18 cellular contexts compared by ENCODE assay signal in genomic region chr6:135331002-135331401, GRCh38.
A peak's percentile ranks its signal among the peaks of the same experiment; 100 is the strongest.
DNase-seq lines count a peak whose midpoint lies in the region; ATAC-seq and TF ChIP-seq lines count a peak whose summit lies in the region.
"Had no signal": no experiment of that assay in that cellular context is flagged by ENCODE, and none has a peak within 500 bp of the region (broad histone marks: within the 10 kb centered on the region; RNA-seq: fewer than 3 reads in every experiment).

No MANE protein-coding gene starts in this region.

- POLR2A ChIA-PET in activated CD8-positive, alpha-beta T cell treated with anti-CD3 and anti-CD28 coated beads, Interleukin-2, amount 10 ng/mL, durations not matched to agents 7 days and 5 days (lab: Charles Lee) = no interaction called here

- H3K4me1 Mint-ChIP-seq in activated CD8-positive, alpha-beta T cell treated with anti-CD3 and anti-CD28 coated beads, Interleukin-2, amount 10 ng/mL, durations not matched to agents 7 days and 5 days (ENCODE audit: low read depth) = no peaks in the 10 kb centered on the region
- H3K4me1 Mint-ChIP-seq: CD4-positive, CD25-positive, alpha-beta regulatory T cell had no signal

- H3K36me3 ChIP-seq in OCI-LY3 (replicated peaks; ENCODE audit: low read depth, low read length) = peaks cover 4% of the 10 kb centered on the region

- TF ChIP-seq POLR2A in GM18505 (IDR thresholded peaks at IDR 0.05; ENCODE audit: borderline replicate concordance, extremely low read depth, insufficient read depth, insufficient read length) = no peak

- no peak overlapping the region for H2AFZ ChIP-seq in OCI-LY3 (ENCODE audit: low read depth, low read length)

- no peaks in the 10 kb centered on the region for H3K36me3 Mint-ChIP-seq in activated CD8-positive, alpha-beta T cell treated with anti-CD3 and anti-CD28 coated beads, Interleukin-2, amount 10 ng/mL, durations not matched to agents 7 days and 5 days (ENCODE audit: low read depth)

- no peaks in the 10 kb centered on the region for H3K27me3 Mint-ChIP-seq in activated CD8-positive, alpha-beta T cell treated with anti-CD3 and anti-CD28 coated beads, Interleukin-2, amount 10 ng/mL, durations not matched to agents 7 days and 5 days (ENCODE audit: low read depth)
- H3K27me3 Mint-ChIP-seq: CD4-positive, CD25-positive, alpha-beta regulatory T cell had no signal

- peak overlapping the region; percentile 50 for H3K27ac ChIP-seq in OCI-LY3 (ENCODE audit: low read length)
- H3K27ac ChIP-seq: ascending aorta, gastroesophageal sphincter had no signal

- peak; percentile 34 for ATAC-seq in GM18505 (IDR thresholded peaks at IDR 0.05; ENCODE audit: unreplicated experiment)
- peak; percentile 54 for ATAC-seq in HG02610 (IDR thresholded peaks at IDR 0.05; ENCODE audit: unreplicated experiment)
- ATAC-seq in activated CD8-positive, alpha-beta T cell treated with anti-CD3 and anti-CD28 coated beads, Interleukin-2, amount 10 ng/mL, durations not matched to agents 7 days and 5 days = no peak
- ATAC-seq: gastroesophageal sphincter, left colon had no signal

- H3K4me3 Mint-ChIP-seq in activated CD8-positive, alpha-beta T cell treated with anti-CD3 and anti-CD28 coated beads, Interleukin-2, amount 10 ng/mL, durations not matched to agents 7 days and 5 days = no peak overlapping the region
- H3K4me3 Mint-ChIP-seq: CD4-positive, CD25-positive, alpha-beta regulatory T cell; T-helper 1 cell treated with Interleukin-12 subunit alpha and Interleukin-12 subunit beta and Interleukin-4 antibody, amounts not matched to agents 30 μg/mL and 1 μg/mL, for 36 hours had no signal

- DNase-seq in myocyte (ENCODE audit: low read depth) (peak; percentile 16), SHP77 (lab: John Stamatoyannopoulos, UW) (no peak), NCI-H82 (lab: John Stamatoyannopoulos, UW) (no peak), T1000 (lab: John Stamatoyannopoulos, UW) (no peak)
- DNase-seq in activated CD8-positive, alpha-beta T cell treated with anti-CD3 and anti-CD28 coated beads, Interleukin-2, amount 10 ng/mL, durations not matched to agents 7 days and 5 days = no peak
- DNase-seq: activated CD4-positive, alpha-beta T cell treated with anti-CD3 and anti-CD28 coated beads for 4 hours; activated T-cell treated with anti-CD3 and anti-CD28 coated beads, Interleukin-2, amount 50 U/mL, for 48 hours; CD4-positive, CD25-positive, alpha-beta regulatory T cell; effector memory CD4-positive, alpha-beta T cell; GF-D8; Karpas-422; left colon had no signal

- no peaks in the 10 kb centered on the region for H4K20me1 ChIP-seq in OCI-LY3 (ENCODE audit: insufficient read depth, low read length)

- H3K9me3 ChIP-seq in OCI-LY3 (ENCODE audit: insufficient read depth, low read length) = peaks cover 8% of the 10 kb centered on the region; the same call in 1 of the 2 replicates
- H3K9me3 ChIP-seq: ascending aorta had no signal

- H3K9me3 Mint-ChIP-seq in activated CD8-positive, alpha-beta T cell treated with anti-CD3 and anti-CD28 coated beads, Interleukin-2, amount 10 ng/mL, durations not matched to agents 7 days and 5 days (ENCODE audit: insufficient read depth) = no peaks in the 10 kb centered on the region
- H3K9me3 Mint-ChIP-seq: CD4-positive, CD25-positive, alpha-beta regulatory T cell; T-helper 1 cell treated with Interleukin-12 subunit alpha and Interleukin-12 subunit beta and Interleukin-4 antibody, amounts not matched to agents 30 μg/mL and 1 μg/mL, for 36 hours had no signal

- CTCF ChIA-PET in activated CD8-positive, alpha-beta T cell treated with anti-CD3 and anti-CD28 coated beads, Interleukin-2, amount 10 ng/mL, durations not matched to agents 7 days and 5 days (lab: Charles Lee) = interaction anchor here (0.6 kb wide), 1 partner anchor 972 kb away, joined by 3 read pairs; no protein-coding TSS in a partner anchor

- peaks cover 6% of the 10 kb centered on the region for H3K27me3 ChIP-seq in OCI-LY3 (ENCODE audit: low read depth, low read length)
- H3K27me3 ChIP-seq: ascending aorta, gastroesophageal sphincter had no signal

- no peaks in the 10 kb centered on the region for H3K79me2 ChIP-seq in OCI-LY3 (ENCODE audit: low read length)

- no peak overlapping the region for H3K4me3 ChIP-seq in OCI-LY3 (ENCODE audit: low read length)
- H3K4me3 ChIP-seq: ascending aorta, gastroesophageal sphincter had no signal

- peak overlapping the region; percentile 64 for H3K4me2 ChIP-seq in OCI-LY3 (ENCODE audit: low read length)

- H3K9ac ChIP-seq in OCI-LY3 (ENCODE audit: low read length) = 0 out of 2 replicates have a peak overlapping the region, but pooled peaks have one; percentile 18

- no peak overlapping the region for H3K27ac Mint-ChIP-seq in activated CD8-positive, alpha-beta T cell treated with anti-CD3 and anti-CD28 coated beads, Interleukin-2, amount 10 ng/mL, durations not matched to agents 7 days and 5 days
- H3K27ac Mint-ChIP-seq: CD4-positive, CD25-positive, alpha-beta regulatory T cell; T-helper 1 cell treated with Interleukin-12 subunit alpha and Interleukin-12 subunit beta and Interleukin-4 antibody, amounts not matched to agents 30 μg/mL and 1 μg/mL, for 36 hours had no signal

- peaks cover 29% of the 10 kb centered on the region for H3K4me1 ChIP-seq in OCI-LY3 (ENCODE audit: low read length)
- H3K4me1 ChIP-seq: ascending aorta, gastroesophageal sphincter had no signal

- no peak for TF ChIP-seq CTCF in OCI-LY3 (IDR thresholded peaks at IDR 0.05; ENCODE audit: low read depth, low read length)
